8 cellular contexts compared by ENCODE assay signal in the genomic region with DNA sequence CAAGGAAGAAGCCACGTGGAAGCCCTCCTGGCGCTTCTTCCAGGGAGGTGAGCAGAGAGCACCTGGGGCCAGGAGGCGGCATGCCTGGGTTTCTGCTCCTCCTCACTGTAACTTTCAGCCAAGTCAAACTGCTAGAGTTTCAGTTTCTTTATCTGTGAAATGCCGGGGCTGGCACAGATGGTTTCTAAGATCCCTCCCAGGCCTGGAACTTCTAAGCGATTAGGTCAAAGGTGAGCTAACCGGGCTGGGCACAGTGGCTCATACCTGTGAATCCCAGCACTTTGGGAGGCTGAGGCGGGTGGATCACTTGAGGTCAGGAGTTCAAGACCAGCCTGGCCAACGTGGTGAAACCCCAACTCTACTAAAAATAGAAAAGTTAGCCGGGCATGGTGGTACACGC. TPM values are rescaled to one million over a fixed set of nuclear protein-coding genes. Genes with fewer than 3 reads are reported as not detected.
DNase-seq lines count a peak whose midpoint lies in the region; ATAC-seq and TF ChIP-seq lines count a peak whose summit lies in the region.
"Not testable (repeated sequence)": the region's sequence is repeated elsewhere in the genome, so short reads cannot be mapped to it uniquely, and the experiment has no call there.

No MANE protein-coding gene starts in this region.

- not testable (repeated sequence) for H3K9me3 Mint-ChIP-seq in T-cell; activated T-helper 1 cell treated with anti-CD3 and anti-CD28 coated beads, Interleukin-12 subunit alpha, Interleukin-12 subunit beta, Interleukin-2, Interleukin-4 antibody, amounts not matched to agents 30 ng/mL and 10 ng/mL and 1 ng/mL, durations not matched to agents 14 hours and 24 hours and 36 hours; central memory CD8-positive, alpha-beta T cell; natural killer cell

- WGBS in thymus, result 34% methylated on average over 9 of the region's 10 CpGs

- H3K27me3 Mint-ChIP-seq in T-cell; activated T-helper 1 cell treated with anti-CD3 and anti-CD28 coated beads, Interleukin-12 subunit alpha, Interleukin-12 subunit beta, Interleukin-2, Interleukin-4 antibody, amounts not matched to agents 30 ng/mL and 10 ng/mL and 1 ng/mL, durations not matched to agents 14 hours and 24 hours and 36 hours (ENCODE audit: insufficient read depth); central memory CD8-positive, alpha-beta T cell; natural killer cell (ENCODE audit: low read depth in 2 of 2): not testable (repeated sequence)

- intact Hi-C loops in activated T-helper 1 cell treated with anti-CD3 and anti-CD28 coated beads, Interleukin-12 subunit alpha, Interleukin-12 subunit beta, Interleukin-2, Interleukin-4 antibody, amounts not matched to agents 30 ng/mL and 10 ng/mL and 1 ng/mL, durations not matched to agents 14 hours and 24 hours and 36 hours (cut with micrococcal nuclease); natural killer cell (cut with micrococcal nuclease): not testable (repeated sequence)

- H3K4me1 ChIP-seq in DND-41 (ENCODE audit: insufficient read depth, low read length) (peaks cover 31% of the 10 kb centered on the region), thymus (ENCODE audit: control insufficient read depth, insufficient read depth, low read length) (peaks cover 33% of the 10 kb centered on the region)

- not testable (repeated sequence) for H3K4me2 ChIP-seq in DND-41 (ENCODE audit: insufficient read depth, low read length)

- H3K4me3 Mint-ChIP-seq in T-cell (peak overlapping the region; percentile 58 to 77 (median 74)), natural killer cell (peak overlapping the region; percentile 74)
- H3K4me3 Mint-ChIP-seq in activated T-helper 1 cell treated with anti-CD3 and anti-CD28 coated beads, Interleukin-12 subunit alpha, Interleukin-12 subunit beta, Interleukin-2, Interleukin-4 antibody, amounts not matched to agents 30 ng/mL and 10 ng/mL and 1 ng/mL, durations not matched to agents 14 hours and 24 hours and 36 hours, result peak overlapping the region; percentile 74
- H3K4me3 Mint-ChIP-seq in central memory CD8-positive, alpha-beta T cell, result peak overlapping the region; percentile 74

- not testable (repeated sequence) for H3K36me3 ChIP-seq in DND-41 (ENCODE audit: insufficient read depth, low read length); thymus (ENCODE audit: control insufficient read depth, insufficient read depth)

- not testable (repeated sequence) for TF ChIP-seq CTCF in DND-41 (IDR thresholded peaks at IDR 0.05; ENCODE audit: borderline replicate concordance, extremely low read depth, low read length, poor library complexity, severe bottlenecking); natural killer cell (IDR thresholded peaks at IDR 0.05)

- H3K27ac Mint-ChIP-seq in T-cell (peak overlapping the region; percentile 93 to 98), natural killer cell (peak overlapping the region; percentile 81 to 82)
- peak overlapping the region; percentile 87 for H3K27ac Mint-ChIP-seq in activated T-helper 1 cell treated with anti-CD3 and anti-CD28 coated beads, Interleukin-12 subunit alpha, Interleukin-12 subunit beta, Interleukin-2, Interleukin-4 antibody, amounts not matched to agents 30 ng/mL and 10 ng/mL and 1 ng/mL, durations not matched to agents 14 hours and 24 hours and 36 hours
- peak overlapping the region; percentile 94 for H3K27ac Mint-ChIP-seq in central memory CD8-positive, alpha-beta T cell (ENCODE audit: low read depth)

- ATAC-seq in DND-41 (ENCODE audit: insufficient read depth, low read depth) (peak; percentile 27; the same call in 1 of the 3 replicates), GM19463 (IDR thresholded peaks at IDR 0.05; ENCODE audit: unreplicated experiment) (peak; percentile 39), HG03175 (IDR thresholded peaks at IDR 0.05; ENCODE audit: unreplicated experiment) (peak; percentile 68), T-cell (replicated peaks in 1 of 4) (peak; percentile 42 to 58 (median 46)), natural killer cell (peak; percentile 66 to 69 (median 66))
- ATAC-seq in central memory CD8-positive, alpha-beta T cell (replicated peaks; ENCODE audit: extremely low read depth, poor library complexity, severe bottlenecking), result peak; percentile 79

- CTCF ChIA-PET in T-cell (lab: Charles Lee), result interaction anchor here in 1 of 2 donors (1.3 kb wide), 1 partner anchor 9 kb away, joined by 4 read pairs; a partner anchor contains a TSS

- H3K9me3 ChIP-seq in DND-41 (ENCODE audit: insufficient read depth, low read length, severe bottlenecking); thymus (ENCODE audit: control insufficient read depth): not testable (repeated sequence)

- peaks cover 17% of the 10 kb centered on the region for H3K79me2 ChIP-seq in DND-41 (ENCODE audit: insufficient read depth, low read length)

- not testable (repeated sequence) for H2AFZ ChIP-seq in DND-41 (ENCODE audit: low read depth, low read length)

- H3K27ac ChIP-seq in DND-41 (ENCODE audit: low read length), result peak overlapping the region; percentile 96
- peak overlapping the region; percentile 91 for H3K27ac ChIP-seq in thymus (ENCODE audit: low read depth)

- H3K27me3 ChIP-seq in DND-41 (ENCODE audit: insufficient read depth, low read length, poor library complexity); thymus (ENCODE audit: control insufficient read depth, insufficient read depth): not testable (repeated sequence)

- POLR2A ChIA-PET in T-cell (lab: Charles Lee), result interaction anchor here in 1 of 2 donors (0.5 kb wide), 1 partner anchor 88 kb away, joined by 12 read pairs; no protein-coding TSS in a partner anchor

- H3K4me3 ChIP-seq in DND-41 (ENCODE audit: low read depth in 1 of 2, low read length in 2 of 2); thymus (ENCODE audit: low read length): not testable (repeated sequence)

- H3K36me3 Mint-ChIP-seq in T-cell; activated T-helper 1 cell treated with anti-CD3 and anti-CD28 coated beads, Interleukin-12 subunit alpha, Interleukin-12 subunit beta, Interleukin-2, Interleukin-4 antibody, amounts not matched to agents 30 ng/mL and 10 ng/mL and 1 ng/mL, durations not matched to agents 14 hours and 24 hours and 36 hours (ENCODE audit: low read depth); central memory CD8-positive, alpha-beta T cell (ENCODE audit: insufficient read depth); natural killer cell: not testable (repeated sequence)

- H3K9ac ChIP-seq in DND-41 (ENCODE audit: low read depth, low read length), result 0 out of 2 replicates have a peak overlapping the region, but pooled peaks have one; percentile 60

- H4K20me1 ChIP-seq in DND-41 (ENCODE audit: insufficient read depth, low read length), result not testable (repeated sequence)

- H3K4me1 Mint-ChIP-seq in T-cell (peaks cover 40 to 54% (median 47%) of the 10 kb centered on the region in 3 donors), natural killer cell (peaks cover 19 to 26% of the 10 kb centered on the region in 2 donors)
- peaks cover 42% of the 10 kb centered on the region for H3K4me1 Mint-ChIP-seq in activated T-helper 1 cell treated with anti-CD3 and anti-CD28 coated beads, Interleukin-12 subunit alpha, Interleukin-12 subunit beta, Interleukin-2, Interleukin-4 antibody, amounts not matched to agents 30 ng/mL and 10 ng/mL and 1 ng/mL, durations not matched to agents 14 hours and 24 hours and 36 hours (ENCODE audit: low read depth)
- H3K4me1 Mint-ChIP-seq in central memory CD8-positive, alpha-beta T cell, result peaks cover 30% of the 10 kb centered on the region

- not testable (repeated sequence) for DNase-seq in DND-41; T-cell; activated T-helper 1 cell treated with anti-CD3 and anti-CD28 coated beads, Interleukin-12 subunit alpha, Interleukin-12 subunit beta, Interleukin-2, Interleukin-4 antibody, amounts not matched to agents 30 ng/mL and 10 ng/mL and 1 ng/mL, durations not matched to agents 14 hours and 24 hours and 36 hours (ENCODE audit: low spot score); central memory CD8-positive, alpha-beta T cell (ENCODE audit: low spot score in 2 of 2); natural killer cell

RNA-seq across cellular contexts. Expression of a gene that starts 7.8 kb away (rescaled TPM):
- 10 to 100 TPM in 3 of 5 donors, 1 to 10 TPM in 2; 4.0 to 16.9 (median 14.1) TPM for total RNA-seq in T-cell
- 3.4 and 4.6 TPM in 2 replicates for total RNA-seq in activated T-helper 1 cell treated with anti-CD3 and anti-CD28 coated beads, Interleukin-12 subunit alpha, Interleukin-12 subunit beta, Interleukin-2, Interleukin-4 antibody, amounts not matched to agents 30 ng/mL and 10 ng/mL and 1 ng/mL, durations not matched to agents 14 hours and 24 hours and 36 hours
- 1 to 10 TPM; 1.2 to 4.3 (median 1.4) TPM for total RNA-seq in natural killer cell
- 6.9 TPM for polyA plus RNA-seq in thymus

RNA-seq across cellular contexts. Expression of a gene that starts 8.8 kb away (rescaled TPM):
- total RNA-seq in T-cell, result 10 to 100 TPM; 67.1 to 73.4 (median 69.2) TPM
- 105 and 106 TPM in 2 replicates for total RNA-seq in activated T-helper 1 cell treated with anti-CD3 and anti-CD28 coated beads, Interleukin-12 subunit alpha, Interleukin-12 subunit beta, Interleukin-2, Interleukin-4 antibody, amounts not matched to agents 30 ng/mL and 10 ng/mL and 1 ng/mL, durations not matched to agents 14 hours and 24 hours and 36 hours
- total RNA-seq in natural killer cell, result 10 to 100 TPM; 65.2 to 76.7 (median 67.5) TPM
- polyA plus RNA-seq in thymus, result 21.9 TPM

RNA-seq across cellular contexts. Expression of a gene that starts 36.0 kb away (rescaled TPM):
- total RNA-seq in T-cell, result 10 to 100 TPM; 10.2 to 23.5 (median 19.5) TPM
- 12.8 and 14.0 TPM in 2 replicates for total RNA-seq in activated T-helper 1 cell treated with anti-CD3 and anti-CD28 coated beads, Interleukin-12 subunit alpha, Interleukin-12 subunit beta, Interleukin-2, Interleukin-4 antibody, amounts not matched to agents 30 ng/mL and 10 ng/mL and 1 ng/mL, durations not matched to agents 14 hours and 24 hours and 36 hours
- 10 to 100 TPM; 14.3 to 17.1 (median 15.2) TPM for total RNA-seq in natural killer cell
- polyA plus RNA-seq in thymus, result 18.3 TPM

RNA-seq across cellular contexts. Expression of a gene that starts 39.3 kb away (rescaled TPM):
- 100 to 1,000 TPM in 1 of 5 donors, 10 to 100 TPM in 4; 66.5 to 102 (median 85.0) TPM for total RNA-seq in T-cell
- 165 and 172 TPM in 2 replicates for total RNA-seq in activated T-helper 1 cell treated with anti-CD3 and anti-CD28 coated beads, Interleukin-12 subunit alpha, Interleukin-12 subunit beta, Interleukin-2, Interleukin-4 antibody, amounts not matched to agents 30 ng/mL and 10 ng/mL and 1 ng/mL, durations not matched to agents 14 hours and 24 hours and 36 hours
- 100 to 1,000 TPM in 2 of 3 donors, 10 to 100 TPM in 1; 87.5 to 114 (median 107) TPM for total RNA-seq in natural killer cell
- polyA plus RNA-seq in thymus, result 44.0 TPM

RNA-seq across cellular contexts. Expression of a gene that starts 45.6 kb away (rescaled TPM):
- total RNA-seq in T-cell, result 10 to 100 TPM; 53.3 to 98.2 (median 80.0) TPM
- 150 and 156 TPM in 2 replicates for total RNA-seq in activated T-helper 1 cell treated with anti-CD3 and anti-CD28 coated beads, Interleukin-12 subunit alpha, Interleukin-12 subunit beta, Interleukin-2, Interleukin-4 antibody, amounts not matched to agents 30 ng/mL and 10 ng/mL and 1 ng/mL, durations not matched to agents 14 hours and 24 hours and 36 hours
- total RNA-seq in natural killer cell, result 10 to 100 TPM; 63.4 to 82.3 (median 73.1) TPM
- 94.7 TPM for polyA plus RNA-seq in thymus

Comparison
In these comparisons a context has a peak if more than half of its experiments do, and no peak if none do; other contexts are left out.
1. ATAC-seq: peak in every context shown above with its lines; median percentile 79 in central memory CD8-positive, alpha-beta T cell; 68 in HG03175; 66 in natural killer cell; 46 in T-cell; 39 in GM19463; 27 in DND-41.